ENCODE assay signal across 1 cellular context in the genomic region with DNA sequence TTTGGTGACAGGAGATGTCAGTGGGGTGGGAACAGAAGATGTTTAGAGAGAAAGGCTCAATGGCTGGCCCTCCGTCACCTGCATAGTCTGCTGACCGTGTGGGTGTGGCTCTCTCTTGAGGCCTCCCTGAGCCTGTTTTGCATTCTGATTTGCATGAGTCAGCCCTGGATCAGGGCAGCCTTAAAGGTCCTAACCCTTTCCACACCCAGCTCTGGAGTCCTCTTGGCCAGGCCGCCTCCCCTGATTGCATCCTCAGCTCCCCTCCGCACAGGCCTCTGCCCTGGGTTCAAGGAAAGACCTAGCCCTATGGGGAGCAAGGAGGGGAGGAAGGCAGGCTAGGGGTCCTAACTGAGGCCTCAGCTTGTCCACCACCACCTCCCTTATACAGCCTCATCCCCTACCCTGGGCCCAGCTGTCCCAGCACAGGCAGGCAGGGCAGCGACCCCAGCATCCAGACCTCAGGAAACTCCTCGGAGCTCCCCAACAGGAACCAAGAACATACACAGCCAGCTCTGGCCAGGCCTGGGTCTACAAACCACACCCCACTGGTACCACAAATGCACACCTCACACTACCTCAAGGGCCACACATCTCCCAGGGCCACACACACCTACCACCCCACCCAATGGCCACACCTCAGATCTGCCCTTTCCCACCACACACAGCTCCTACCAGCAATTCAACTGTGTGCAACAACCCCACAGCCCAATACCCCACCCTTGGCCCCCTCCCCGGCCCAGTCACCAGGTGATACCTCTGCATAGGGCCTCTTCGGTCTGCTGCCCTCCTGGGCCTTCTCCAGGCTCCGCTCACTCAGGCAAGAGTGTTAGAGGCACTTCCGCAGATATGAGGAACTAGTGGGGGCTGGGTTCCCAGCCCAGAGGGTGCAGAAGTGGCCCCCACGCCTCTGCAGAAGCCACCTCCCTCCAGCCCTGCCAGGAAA.
TF ChIP-seq lines count a peak whose summit lies in the region.

No MANE protein-coding gene starts in this region.

TF ChIP-seq in SK-N-SH treated with all-trans-retinoic acid at 6 μM for 48 hours, 23 proteins besides CTCF, POLR2A, EP300 and RAD21 (continued from another document):
- TF ChIP-seq, protein P1, sequence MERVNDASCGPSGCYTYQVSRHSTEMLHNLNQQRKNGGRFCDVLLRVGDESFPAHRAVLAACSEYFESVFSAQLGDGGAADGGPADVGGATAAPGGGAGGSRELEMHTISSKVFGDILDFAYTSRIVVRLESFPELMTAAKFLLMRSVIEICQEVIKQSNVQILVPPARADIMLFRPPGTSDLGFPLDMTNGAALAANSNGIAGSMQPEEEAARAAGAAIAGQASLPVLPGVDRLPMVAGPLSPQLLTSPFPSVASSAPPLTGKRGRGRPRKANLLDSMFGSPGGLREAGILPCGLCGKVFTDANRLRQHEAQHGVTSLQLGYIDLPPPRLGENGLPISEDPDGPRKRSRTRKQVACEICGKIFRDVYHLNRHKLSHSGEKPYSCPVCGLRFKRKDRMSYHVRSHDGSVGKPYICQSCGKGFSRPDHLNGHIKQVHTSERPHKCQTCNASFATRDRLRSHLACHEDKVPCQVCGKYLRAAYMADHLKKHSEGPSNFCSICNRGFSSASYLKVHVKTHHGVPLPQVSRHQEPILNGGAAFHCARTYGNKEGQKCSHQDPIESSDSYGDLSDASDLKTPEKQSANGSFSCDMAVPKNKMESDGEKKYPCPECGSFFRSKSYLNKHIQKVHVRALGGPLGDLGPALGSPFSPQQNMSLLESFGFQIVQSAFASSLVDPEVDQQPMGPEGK (CRISPR knock-in tag; IDR thresholded peaks at IDR 0.05; ENCODE audit: borderline replicate concordance): no peak
